27 cellular contexts compared by ENCODE assay signal in the genomic region with DNA sequence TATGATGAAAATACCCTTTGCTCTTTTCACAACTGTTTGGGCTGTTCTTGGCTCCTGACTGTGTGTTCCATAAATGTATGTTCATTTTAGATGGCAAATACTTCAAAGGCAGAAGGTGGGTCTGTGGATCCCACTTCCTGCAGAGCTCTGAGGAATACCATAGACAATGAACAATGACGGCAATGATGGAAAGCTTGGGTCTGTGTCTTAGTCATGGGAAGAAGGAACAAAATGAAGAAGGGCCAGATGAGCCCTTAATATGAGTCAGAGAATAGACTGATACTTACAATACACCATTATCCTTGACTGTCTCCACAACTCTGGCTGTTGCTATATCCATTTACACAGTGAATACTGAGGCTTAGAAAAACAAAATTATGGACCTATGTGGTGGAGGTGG.
DNase-seq lines count a peak whose midpoint lies in the region; ATAC-seq, FAIRE-seq and TF ChIP-seq lines count a peak whose summit lies in the region.
"Had no signal": no experiment of that assay in that cellular context is flagged by ENCODE, and none has a peak within 500 bp of the region (broad histone marks: within the 10 kb centered on the region; RNA-seq: fewer than 3 reads in every experiment).

No MANE protein-coding gene starts in this region.

- intact Hi-C loops in activated CD4-positive, alpha-beta memory T cell treated with anti-CD3 and anti-CD28 coated beads for 36 hours (cut with micrococcal nuclease) = no loop called here
- intact Hi-C loops in thyroid gland (cut with DNase I) = no loop called here

- TF ChIP-seq RAD21 in SK-N-SH (IDR thresholded peaks at IDR 0.05; ENCODE audit: low read length) = no peak

- H4K20me1 ChIP-seq in Karpas-422 (ENCODE audit: insufficient read depth, low read depth, low read length) (no peaks in the 10 kb centered on the region), SK-N-SH (ENCODE audit: insufficient read depth) (no peaks in the 10 kb centered on the region), keratinocyte (ENCODE audit: control insufficient read depth, extremely low read depth, insufficient read depth, low read length) (no peaks in the 10 kb centered on the region)

- H3K27me3 ChIP-seq in Karpas-422 (ENCODE audit: low read length) = no peaks in the 10 kb centered on the region
- no peaks in the 10 kb centered on the region for H3K27me3 ChIP-seq in SK-N-SH (ENCODE audit: insufficient read depth)
- no peaks in the 10 kb centered on the region for H3K27me3 ChIP-seq in keratinocyte (ENCODE audit: control insufficient read depth, extremely low read depth, insufficient read depth, low read length)
- H3K27me3 ChIP-seq in thyroid gland = no peaks in the 10 kb centered on the region
- H3K27me3 ChIP-seq: BE2C had no signal

- no peak overlapping the region for H3K9ac ChIP-seq in Karpas-422 (ENCODE audit: low read length)
- no peak overlapping the region for H3K9ac ChIP-seq in SK-N-SH
- H3K9ac ChIP-seq in keratinocyte (ENCODE audit: control insufficient read depth, extremely low read depth, insufficient read depth, low read length) = no peak overlapping the region

- H2AFZ ChIP-seq in Karpas-422 (ENCODE audit: low read length) (no peak overlapping the region), SK-N-SH (ENCODE audit: low read depth) (no peak overlapping the region), keratinocyte (ENCODE audit: control insufficient read depth, low read length) (no peak overlapping the region)

- peak; percentile 83 for FAIRE-seq in keratinocyte (lab: Jason Lieb, UNC)
- FAIRE-seq: A204.1, D721Med, GM12892, GM18507, HTR-8/SVneo had no signal

- TF ChIP-seq CTCF in SK-N-SH (IDR thresholded peaks at IDR 0.05) (no peak), epithelial cell of esophagus (IDR thresholded peaks at IDR 0.05; ENCODE audit: insufficient read depth, low read depth, low read length, missing control alignments) (no peak), keratinocyte (optimal IDR thresholded peaks at IDR 0.05 in 1 of 3, IDR thresholded peaks at IDR 0.05 in 1 of 3, conservative IDR thresholded peaks at IDR 0.05 in 1 of 3; ENCODE audit: extremely low read depth in 1 of 3, insufficient read depth in 2 of 3, low read length in 3 of 3) (no peak), thyroid gland (IDR thresholded peaks at IDR 0.05) (no peak), mesothelial cell of epicardium (IDR thresholded peaks at IDR 0.05; ENCODE audit: unreplicated experiment) (no peak)

- 27% methylated on average over 1 of the region's 1 CpG for whole genome bisulfite sequencing in SK-N-SH (ENCODE audit: low lambda C conversion rate)
- WGBS in thyroid gland, 2 donors = 93 to 100% methylated on average over 1 of the region's 1 CpG

- H3K9me3 ChIP-seq in Karpas-422 (ENCODE audit: low read length) (no peaks in the 10 kb centered on the region), SK-N-SH (no peaks in the 10 kb centered on the region), keratinocyte (ENCODE audit: control insufficient read depth, low read depth, low read length) (no peaks in the 10 kb centered on the region), thyroid gland (no peaks in the 10 kb centered on the region)
- H3K9me3 ChIP-seq: BE2C, Caco-2 had no signal

- H3K4me1 ChIP-seq in Karpas-422 (ENCODE audit: low read length) = no peaks in the 10 kb centered on the region
- peaks cover 0 to 44% of the 10 kb centered on the region in 2 experiments; a peak in 2 of 4 replicates for H3K4me1 ChIP-seq in SK-N-SH (ENCODE audit: control insufficient read depth in 1 of 2, insufficient read depth in 2 of 2, low read depth in 1 of 2, low read length in 1 of 2)
- H3K4me1 ChIP-seq in keratinocyte (ENCODE audit: control insufficient read depth, extremely low read depth, insufficient read depth, low read length) = peaks cover 13% of the 10 kb centered on the region
- H3K4me1 ChIP-seq in thyroid gland = peaks cover 11 to 19% of the 10 kb centered on the region in 2 donors

- no peaks in the 10 kb centered on the region for H3K79me2 ChIP-seq in Karpas-422 (ENCODE audit: low read length)
- H3K79me2 ChIP-seq in SK-N-SH (ENCODE audit: insufficient read depth) = peaks cover 6% of the 10 kb centered on the region; the same call in 1 of the 2 replicates
- no peaks in the 10 kb centered on the region for H3K79me2 ChIP-seq in keratinocyte (ENCODE audit: control insufficient read depth, insufficient read depth, low read length)

- H3K4me2 ChIP-seq in Karpas-422 (ENCODE audit: low read depth, low read length, poor library complexity, severe bottlenecking) = no peak overlapping the region
- H3K4me2 ChIP-seq in SK-N-SH = no peak overlapping the region
- no peak overlapping the region for H3K4me2 ChIP-seq in keratinocyte (ENCODE audit: control insufficient read depth, extremely low read depth, insufficient read depth, low read depth, low read length)

- POLR2A ChIA-PET in SK-N-SH (lab: Yijun Ruan, JAX) = no interaction called here
- POLR2A ChIA-PET in activated CD4-positive, alpha-beta memory T cell treated with anti-CD3 and anti-CD28 coated beads for 36 hours (lab: Charles Lee) = no interaction called here

- no peaks in the 10 kb centered on the region for H3K27me3 Mint-ChIP-seq in activated CD4-positive, alpha-beta memory T cell treated with anti-CD3 and anti-CD28 coated beads for 36 hours
- H3K27me3 Mint-ChIP-seq in mesothelial cell of epicardium (ENCODE audit: low read depth) = peaks cover 7% of the 10 kb centered on the region
- H3K27me3 Mint-ChIP-seq: CD8-positive, alpha-beta memory T cell had no signal

- H3K27ac ChIP-seq in Karpas-422 (ENCODE audit: low read length) = no peak overlapping the region
- H3K27ac ChIP-seq in SK-N-SH (ENCODE audit: low read depth in 2 of 2, low read length in 1 of 2) = peak overlapping the region; percentile 61 to 95; a peak in 3 of 4 replicates
- no peak overlapping the region for H3K27ac ChIP-seq in keratinocyte (ENCODE audit: control insufficient read depth, insufficient read depth, low read length)
- no peak overlapping the region for H3K27ac ChIP-seq in thyroid gland
- H3K27ac ChIP-seq: HL-60 had no signal

- H3K36me3 Mint-ChIP-seq in activated CD4-positive, alpha-beta memory T cell treated with anti-CD3 and anti-CD28 coated beads for 36 hours = no peaks in the 10 kb centered on the region
- no peaks in the 10 kb centered on the region for H3K36me3 Mint-ChIP-seq in mesothelial cell of epicardium
- H3K36me3 Mint-ChIP-seq: CD4-positive, CD25-positive, alpha-beta regulatory T cell; CD8-positive, alpha-beta memory T cell had no signal

- H3K4me1 Mint-ChIP-seq in activated CD4-positive, alpha-beta memory T cell treated with anti-CD3 and anti-CD28 coated beads for 36 hours (ENCODE audit: low read depth) = no peaks in the 10 kb centered on the region
- H3K4me1 Mint-ChIP-seq in mesothelial cell of epicardium = peaks cover 6% of the 10 kb centered on the region
- H3K4me1 Mint-ChIP-seq: CD4-positive, CD25-positive, alpha-beta regulatory T cell; CD8-positive, alpha-beta memory T cell had no signal

- dilution Hi-C loops in keratinocyte (cut with MboI; ENCODE audit: extremely low pct_ligation_motif_present, low sequenced_read_pairs) = no loop called here

- no peak for ATAC-seq in GM19395 (IDR thresholded peaks at IDR 0.05; ENCODE audit: unreplicated experiment)
- ATAC-seq: HCT116 had no signal

- H3K4me3 Mint-ChIP-seq in activated CD4-positive, alpha-beta memory T cell treated with anti-CD3 and anti-CD28 coated beads for 36 hours = no peak overlapping the region
- no peak overlapping the region for H3K4me3 Mint-ChIP-seq in mesothelial cell of epicardium
- H3K4me3 Mint-ChIP-seq: CD4-positive, CD25-positive, alpha-beta regulatory T cell; CD8-positive, alpha-beta memory T cell; HFFc6 had no signal

- H3K9me1 ChIP-seq in keratinocyte (ENCODE audit: control insufficient read depth, extremely low read depth, insufficient read depth, low read length) = no peaks in the 10 kb centered on the region

- no peaks in the 10 kb centered on the region for H3F3A ChIP-seq in SK-N-SH (replicated peaks; ENCODE audit: insufficient read depth)

- TF ChIP-seq POLR2A in thyroid gland (IDR thresholded peaks at IDR 0.05) = no peak

- H3K9me3 Mint-ChIP-seq in activated CD4-positive, alpha-beta memory T cell treated with anti-CD3 and anti-CD28 coated beads for 36 hours = no peaks in the 10 kb centered on the region
- no peaks in the 10 kb centered on the region for H3K9me3 Mint-ChIP-seq in mesothelial cell of epicardium
- H3K9me3 Mint-ChIP-seq: HFFc6 had no signal

- TF ChIP-seq EP300 in SK-N-SH (IDR thresholded peaks at IDR 0.05; ENCODE audit: borderline replicate concordance in 1 of 2, low read depth in 1 of 2, low read length in 1 of 2) = peak in 1 of 2 experiments; percentile 42; a peak in 1 of 4 replicates

- no peak overlapping the region for H3K27ac Mint-ChIP-seq in activated CD4-positive, alpha-beta memory T cell treated with anti-CD3 and anti-CD28 coated beads for 36 hours
- no peak overlapping the region for H3K27ac Mint-ChIP-seq in mesothelial cell of epicardium
- H3K27ac Mint-ChIP-seq: CD4-positive, CD25-positive, alpha-beta regulatory T cell; CD8-positive, alpha-beta memory T cell; HFFc6 had no signal

- no peak overlapping the region for H3K4me3 ChIP-seq in Karpas-422 (ENCODE audit: low read length)
- no peak overlapping the region for H3K4me3 ChIP-seq in SK-N-SH (ENCODE audit: low read depth in 2 of 2, low read length in 1 of 2)
- H3K4me3 ChIP-seq in epithelial cell of esophagus (ENCODE audit: low read length) = no peak overlapping the region
- no peak overlapping the region for H3K4me3 ChIP-seq in keratinocyte (ENCODE audit: control insufficient read depth in 2 of 3, extremely low read depth in 1 of 3, insufficient read depth in 2 of 3, low read depth in 1 of 3, low read length in 3 of 3)
- H3K4me3 ChIP-seq in thyroid gland (replicated peaks in 1 of 3) = no peak overlapping the region

- DNase-seq in Karpas-422 (peak; percentile 16), SK-N-SH (no peak), epithelial cell of esophagus (ENCODE audit: low read depth) (peak; percentile 16), keratinocyte (ENCODE audit: low read depth, low spot score) (no peak), thyroid gland (no peak), mesothelial cell of epicardium (ENCODE audit: low spot score in 2 of 2, unreplicated experiment in 2 of 2) (no peak)
- DNase-seq in activated CD4-positive, alpha-beta memory T cell treated with anti-CD3 and anti-CD28 coated beads for 36 hours = no peak
- DNase-seq: ACHN; BE2C; C1 segment of cervical spinal cord; Caco-2; CD4-positive, CD25-positive, alpha-beta regulatory T cell; CD8-positive, alpha-beta memory T cell; DMS79; GDM1; GOT3; H7; HFFc6; IMR-90 had no signal

- H3K9me2 ChIP-seq in Karpas-422 (replicated peaks; ENCODE audit: insufficient read depth, low read length) = no peaks in the 10 kb centered on the region
- H3K9me2 ChIP-seq in SK-N-SH = no peaks in the 10 kb centered on the region

- no peaks in the 10 kb centered on the region for H3K36me3 ChIP-seq in Karpas-422 (ENCODE audit: insufficient read depth, low read length)
- H3K36me3 ChIP-seq in SK-N-SH (replicated peaks in 1 of 2; ENCODE audit: control insufficient read depth in 1 of 2, insufficient read depth in 2 of 2, low read length in 1 of 2) = peaks cover 0 to 29% of the 10 kb centered on the region in 2 experiments
- no peaks in the 10 kb centered on the region for H3K36me3 ChIP-seq in keratinocyte (ENCODE audit: control insufficient read depth in 2 of 2, extremely low read depth in 1 of 2, insufficient read depth in 2 of 2, low read length in 2 of 2)
- H3K36me3 ChIP-seq in thyroid gland = no peaks in the 10 kb centered on the region
- H3K36me3 ChIP-seq: BE2C had no signal

- CTCF ChIA-PET in SK-N-SH (lab: Yijun Ruan, JAX) = interaction anchor here (0.9 to 2.5 kb wide), 7 partner anchors 8 to 187 kb away, joined by 3 to 11 read pairs (median 5); a partner anchor contains a TSS
- CTCF ChIA-PET in activated CD4-positive, alpha-beta memory T cell treated with anti-CD3 and anti-CD28 coated beads for 36 hours (lab: Charles Lee) = interaction anchor here (0.5 kb wide), 1 partner anchor 97 kb away, joined by 3 read pairs; no protein-coding TSS in a partner anchor

Comparison
In these comparisons a context has a peak if more than half of its experiments do, and no peak if none do; other contexts are left out.
1. DNase-seq: peak in Karpas-422 (single experiment) and epithelial cell of esophagus (single experiment); none in SK-N-SH (single experiment), keratinocyte (single experiment), activated CD4-positive, alpha-beta memory T cell treated with anti-CD3 and anti-CD28 coated beads for 36 hours (single experiment), thyroid gland (0 of 2) and mesothelial cell of epicardium (0 of 2).
2. H3K27ac ChIP-seq: peak in SK-N-SH (2 of 2); none in Karpas-422 (single experiment), keratinocyte (single experiment) and thyroid gland (0 of 3).